In the genomic region with DNA sequence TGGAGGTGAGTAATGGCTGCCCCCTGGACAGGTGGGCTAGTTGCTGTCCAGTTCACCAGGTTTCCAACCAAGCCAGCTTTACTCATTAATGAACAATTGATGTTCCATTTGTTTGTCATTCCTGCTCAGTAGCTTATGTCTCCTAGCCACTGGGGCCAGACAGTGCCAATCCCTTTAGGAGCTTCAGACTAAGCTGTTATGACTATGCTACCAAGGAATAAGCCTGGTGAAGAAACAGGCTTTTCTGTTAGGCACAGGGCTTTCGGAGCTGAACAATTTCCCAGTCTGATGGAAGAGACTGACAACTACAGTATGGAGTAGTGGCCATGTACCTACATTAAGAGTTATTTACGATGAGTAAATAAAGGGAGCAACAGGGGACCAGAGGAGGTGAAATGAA, we compare ENCODE assay signal across 1 cellular context.
TF ChIP-seq lines count a peak whose summit lies in the region.

No MANE protein-coding gene starts in this region.

TF ChIP-seq in GM12878, 131 proteins besides CTCF, POLR2A, EP300 and RAD21:
- TF ChIP-seq, protein P1, sequence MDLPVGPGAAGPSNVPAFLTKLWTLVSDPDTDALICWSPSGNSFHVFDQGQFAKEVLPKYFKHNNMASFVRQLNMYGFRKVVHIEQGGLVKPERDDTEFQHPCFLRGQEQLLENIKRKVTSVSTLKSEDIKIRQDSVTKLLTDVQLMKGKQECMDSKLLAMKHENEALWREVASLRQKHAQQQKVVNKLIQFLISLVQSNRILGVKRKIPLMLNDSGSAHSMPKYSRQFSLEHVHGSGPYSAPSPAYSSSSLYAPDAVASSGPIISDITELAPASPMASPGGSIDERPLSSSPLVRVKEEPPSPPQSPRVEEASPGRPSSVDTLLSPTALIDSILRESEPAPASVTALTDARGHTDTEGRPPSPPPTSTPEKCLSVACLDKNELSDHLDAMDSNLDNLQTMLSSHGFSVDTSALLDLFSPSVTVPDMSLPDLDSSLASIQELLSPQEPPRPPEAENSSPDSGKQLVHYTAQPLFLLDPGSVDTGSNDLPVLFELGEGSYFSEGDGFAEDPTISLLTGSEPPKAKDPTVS (IDR thresholded peaks at IDR 0.05; ENCODE audit: low read depth, low read length): no peak
- TF ChIP-seq HCFC1 (IDR thresholded peaks at IDR 0.05; ENCODE audit: low read length) (no peak), CEBPB (IDR thresholded peaks at IDR 0.05; ENCODE audit: borderline replicate concordance in 1 of 2, low read depth in 2 of 2, low read length in 2 of 2) (no peak), ZZZ3 (IDR thresholded peaks at IDR 0.05; ENCODE audit: control insufficient read depth, insufficient read length, low read depth) (no peak), ZNF384 (IDR thresholded peaks at IDR 0.05; ENCODE audit: borderline replicate concordance, low read depth, low read length) (no peak), NFIC (IDR thresholded peaks at IDR 0.05; ENCODE audit: low read depth, low read length) (no peak), KLF5 (IDR thresholded peaks at IDR 0.05; ENCODE audit: partially characterized antibody) (no peak), MEF2A (IDR thresholded peaks at IDR 0.05; ENCODE audit: insufficient read depth, low read depth, low read length) (no peak), DPF2 (IDR thresholded peaks at IDR 0.05) (no peak), FOXK2 (IDR thresholded peaks at IDR 0.05) (no peak), HDAC2 (IDR thresholded peaks at IDR 0.05) (no peak), SMAD5 (IDR thresholded peaks at IDR 0.05; ENCODE audit: low read depth) (no peak), GABPA (IDR thresholded peaks at IDR 0.05; ENCODE audit: low read depth) (no peak), POLR2AphosphoS5 (IDR thresholded peaks at IDR 0.05; ENCODE audit: low read length) (no peak)
- TF ChIP-seq, protein P2, sequence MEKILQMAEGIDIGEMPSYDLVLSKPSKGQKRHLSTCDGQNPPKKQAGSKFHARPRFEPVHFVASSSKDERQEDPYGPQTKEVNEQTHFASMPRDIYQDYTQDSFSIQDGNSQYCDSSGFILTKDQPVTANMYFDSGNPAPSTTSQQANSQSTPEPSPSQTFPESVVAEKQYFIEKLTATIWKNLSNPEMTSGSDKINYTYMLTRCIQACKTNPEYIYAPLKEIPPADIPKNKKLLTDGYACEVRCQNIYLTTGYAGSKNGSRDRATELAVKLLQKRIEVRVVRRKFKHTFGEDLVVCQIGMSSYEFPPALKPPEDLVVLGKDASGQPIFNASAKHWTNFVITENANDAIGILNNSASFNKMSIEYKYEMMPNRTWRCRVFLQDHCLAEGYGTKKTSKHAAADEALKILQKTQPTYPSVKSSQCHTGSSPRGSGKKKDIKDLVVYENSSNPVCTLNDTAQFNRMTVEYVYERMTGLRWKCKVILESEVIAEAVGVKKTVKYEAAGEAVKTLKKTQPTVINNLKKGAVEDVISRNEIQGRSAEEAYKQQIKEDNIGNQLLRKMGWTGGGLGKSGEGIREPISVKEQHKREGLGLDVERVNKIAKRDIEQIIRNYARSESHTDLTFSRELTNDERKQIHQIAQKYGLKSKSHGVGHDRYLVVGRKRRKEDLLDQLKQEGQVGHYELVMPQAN (conservative IDR thresholded peaks at IDR 0.05): no peak
- TF ChIP-seq, protein P3, sequence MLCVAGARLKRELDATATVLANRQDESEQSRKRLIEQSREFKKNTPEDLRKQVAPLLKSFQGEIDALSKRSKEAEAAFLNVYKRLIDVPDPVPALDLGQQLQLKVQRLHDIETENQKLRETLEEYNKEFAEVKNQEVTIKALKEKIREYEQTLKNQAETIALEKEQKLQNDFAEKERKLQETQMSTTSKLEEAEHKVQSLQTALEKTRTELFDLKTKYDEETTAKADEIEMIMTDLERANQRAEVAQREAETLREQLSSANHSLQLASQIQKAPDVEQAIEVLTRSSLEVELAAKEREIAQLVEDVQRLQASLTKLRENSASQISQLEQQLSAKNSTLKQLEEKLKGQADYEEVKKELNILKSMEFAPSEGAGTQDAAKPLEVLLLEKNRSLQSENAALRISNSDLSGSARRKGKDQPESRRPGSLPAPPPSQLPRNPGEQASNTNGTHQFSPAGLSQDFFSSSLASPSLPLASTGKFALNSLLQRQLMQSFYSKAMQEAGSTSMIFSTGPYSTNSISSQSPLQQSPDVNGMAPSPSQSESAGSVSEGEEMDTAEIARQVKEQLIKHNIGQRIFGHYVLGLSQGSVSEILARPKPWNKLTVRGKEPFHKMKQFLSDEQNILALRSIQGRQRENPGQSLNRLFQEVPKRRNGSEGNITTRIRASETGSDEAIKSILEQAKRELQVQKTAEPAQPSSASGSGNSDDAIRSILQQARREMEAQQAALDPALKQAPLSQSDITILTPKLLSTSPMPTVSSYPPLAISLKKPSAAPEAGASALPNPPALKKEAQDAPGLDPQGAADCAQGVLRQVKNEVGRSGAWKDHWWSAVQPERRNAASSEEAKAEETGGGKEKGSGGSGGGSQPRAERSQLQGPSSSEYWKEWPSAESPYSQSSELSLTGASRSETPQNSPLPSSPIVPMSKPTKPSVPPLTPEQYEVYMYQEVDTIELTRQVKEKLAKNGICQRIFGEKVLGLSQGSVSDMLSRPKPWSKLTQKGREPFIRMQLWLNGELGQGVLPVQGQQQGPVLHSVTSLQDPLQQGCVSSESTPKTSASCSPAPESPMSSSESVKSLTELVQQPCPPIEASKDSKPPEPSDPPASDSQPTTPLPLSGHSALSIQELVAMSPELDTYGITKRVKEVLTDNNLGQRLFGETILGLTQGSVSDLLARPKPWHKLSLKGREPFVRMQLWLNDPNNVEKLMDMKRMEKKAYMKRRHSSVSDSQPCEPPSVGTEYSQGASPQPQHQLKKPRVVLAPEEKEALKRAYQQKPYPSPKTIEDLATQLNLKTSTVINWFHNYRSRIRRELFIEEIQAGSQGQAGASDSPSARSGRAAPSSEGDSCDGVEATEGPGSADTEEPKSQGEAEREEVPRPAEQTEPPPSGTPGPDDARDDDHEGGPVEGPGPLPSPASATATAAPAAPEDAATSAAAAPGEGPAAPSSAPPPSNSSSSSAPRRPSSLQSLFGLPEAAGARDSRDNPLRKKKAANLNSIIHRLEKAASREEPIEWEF (IDR thresholded peaks at IDR 0.05; ENCODE audit: insufficient replicate concordance, low read depth, low read length): no peak
- TF ChIP-seq, protein P4, sequence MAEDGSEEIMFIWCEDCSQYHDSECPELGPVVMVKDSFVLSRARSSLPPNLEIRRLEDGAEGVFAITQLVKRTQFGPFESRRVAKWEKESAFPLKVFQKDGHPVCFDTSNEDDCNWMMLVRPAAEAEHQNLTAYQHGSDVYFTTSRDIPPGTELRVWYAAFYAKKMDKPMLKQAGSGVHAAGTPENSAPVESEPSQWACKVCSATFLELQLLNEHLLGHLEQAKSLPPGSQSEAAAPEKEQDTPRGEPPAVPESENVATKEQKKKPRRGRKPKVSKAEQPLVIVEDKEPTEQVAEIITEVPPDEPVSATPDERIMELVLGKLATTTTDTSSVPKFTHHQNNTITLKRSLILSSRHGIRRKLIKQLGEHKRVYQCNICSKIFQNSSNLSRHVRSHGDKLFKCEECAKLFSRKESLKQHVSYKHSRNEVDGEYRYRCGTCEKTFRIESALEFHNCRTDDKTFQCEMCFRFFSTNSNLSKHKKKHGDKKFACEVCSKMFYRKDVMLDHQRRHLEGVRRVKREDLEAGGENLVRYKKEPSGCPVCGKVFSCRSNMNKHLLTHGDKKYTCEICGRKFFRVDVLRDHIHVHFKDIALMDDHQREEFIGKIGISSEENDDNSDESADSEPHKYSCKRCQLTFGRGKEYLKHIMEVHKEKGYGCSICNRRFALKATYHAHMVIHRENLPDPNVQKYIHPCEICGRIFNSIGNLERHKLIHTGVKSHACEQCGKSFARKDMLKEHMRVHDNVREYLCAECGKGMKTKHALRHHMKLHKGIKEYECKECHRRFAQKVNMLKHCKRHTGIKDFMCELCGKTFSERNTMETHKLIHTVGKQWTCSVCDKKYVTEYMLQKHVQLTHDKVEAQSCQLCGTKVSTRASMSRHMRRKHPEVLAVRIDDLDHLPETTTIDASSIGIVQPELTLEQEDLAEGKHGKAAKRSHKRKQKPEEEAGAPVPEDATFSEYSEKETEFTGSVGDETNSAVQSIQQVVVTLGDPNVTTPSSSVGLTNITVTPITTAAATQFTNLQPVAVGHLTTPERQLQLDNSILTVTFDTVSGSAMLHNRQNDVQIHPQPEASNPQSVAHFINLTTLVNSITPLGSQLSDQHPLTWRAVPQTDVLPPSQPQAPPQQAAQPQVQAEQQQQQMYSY (CRISPR knock-in tag; IDR thresholded peaks at IDR 0.05): no peak
- TF ChIP-seq, protein P5, sequence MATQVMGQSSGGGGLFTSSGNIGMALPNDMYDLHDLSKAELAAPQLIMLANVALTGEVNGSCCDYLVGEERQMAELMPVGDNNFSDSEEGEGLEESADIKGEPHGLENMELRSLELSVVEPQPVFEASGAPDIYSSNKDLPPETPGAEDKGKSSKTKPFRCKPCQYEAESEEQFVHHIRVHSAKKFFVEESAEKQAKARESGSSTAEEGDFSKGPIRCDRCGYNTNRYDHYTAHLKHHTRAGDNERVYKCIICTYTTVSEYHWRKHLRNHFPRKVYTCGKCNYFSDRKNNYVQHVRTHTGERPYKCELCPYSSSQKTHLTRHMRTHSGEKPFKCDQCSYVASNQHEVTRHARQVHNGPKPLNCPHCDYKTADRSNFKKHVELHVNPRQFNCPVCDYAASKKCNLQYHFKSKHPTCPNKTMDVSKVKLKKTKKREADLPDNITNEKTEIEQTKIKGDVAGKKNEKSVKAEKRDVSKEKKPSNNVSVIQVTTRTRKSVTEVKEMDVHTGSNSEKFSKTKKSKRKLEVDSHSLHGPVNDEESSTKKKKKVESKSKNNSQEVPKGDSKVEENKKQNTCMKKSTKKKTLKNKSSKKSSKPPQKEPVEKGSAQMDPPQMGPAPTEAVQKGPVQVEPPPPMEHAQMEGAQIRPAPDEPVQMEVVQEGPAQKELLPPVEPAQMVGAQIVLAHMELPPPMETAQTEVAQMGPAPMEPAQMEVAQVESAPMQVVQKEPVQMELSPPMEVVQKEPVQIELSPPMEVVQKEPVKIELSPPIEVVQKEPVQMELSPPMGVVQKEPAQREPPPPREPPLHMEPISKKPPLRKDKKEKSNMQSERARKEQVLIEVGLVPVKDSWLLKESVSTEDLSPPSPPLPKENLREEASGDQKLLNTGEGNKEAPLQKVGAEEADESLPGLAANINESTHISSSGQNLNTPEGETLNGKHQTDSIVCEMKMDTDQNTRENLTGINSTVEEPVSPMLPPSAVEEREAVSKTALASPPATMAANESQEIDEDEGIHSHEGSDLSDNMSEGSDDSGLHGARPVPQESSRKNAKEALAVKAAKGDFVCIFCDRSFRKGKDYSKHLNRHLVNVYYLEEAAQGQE (IDR thresholded peaks at IDR 0.05; ENCODE audit: low read depth, low read length): no peak
